12 cellular contexts compared by ENCODE assay signal in genomic region chr9:31137151-31137849, GRCh38.
A peak's percentile ranks its signal among the peaks of the same experiment; 100 is the strongest.
DNase-seq lines count a peak whose midpoint lies in the region; ATAC-seq and TF ChIP-seq lines count a peak whose summit lies in the region.
"Had no signal": no experiment of that assay in that cellular context is flagged by ENCODE, and none has a peak within 500 bp of the region (broad histone marks: within the 10 kb centered on the region; RNA-seq: fewer than 3 reads in every experiment).

No MANE protein-coding gene starts in this region.

- H3K14ac ChIP-seq in neuronal stem cell (ENCODE audit: low read length): no peak overlapping the region

- no peak overlapping the region for H2AK5ac ChIP-seq in neuronal stem cell (ENCODE audit: low read depth, low read length)

- no peak overlapping the region for H2BK12ac ChIP-seq in neuronal stem cell (ENCODE audit: low read length)

- POLR2A ChIA-PET in Panc1 (lab: Charles Lee): no interaction called here

- H3K4me1 ChIP-seq in Panc1 (ENCODE audit: control insufficient read depth, insufficient read depth, low read length) (no peaks in the 10 kb centered on the region), neuronal stem cell (ENCODE audit: control insufficient read depth in 2 of 2, insufficient read depth in 1 of 2, low read depth in 1 of 2, low read length in 2 of 2) (no peaks in the 10 kb centered on the region)
- H3K4me1 ChIP-seq: ascending aorta had no signal

- H3K4ac ChIP-seq in neuronal stem cell (ENCODE audit: low read length): no peak overlapping the region

- no peak overlapping the region for H3K9ac ChIP-seq in neuronal stem cell (ENCODE audit: low read depth, low read length, poor library complexity)

- no peaks in the 10 kb centered on the region for H3K79me1 ChIP-seq in neuronal stem cell (ENCODE audit: low read depth, low read length)

- H4K8ac ChIP-seq in neuronal stem cell (ENCODE audit: low read depth, low read length): no peak overlapping the region

- WGBS in neuronal stem cell (ENCODE audit: extremely low coverage in 2 of 2, insufficient read length in 2 of 2, insufficient replicate concordance in 1 of 2), 2 donors: no CpG with 5 or more reads among the region's 6 CpGs

- no peak overlapping the region for H3K4me2 ChIP-seq in neuronal stem cell (ENCODE audit: insufficient read depth, low read length, poor library complexity, severe bottlenecking)

- H4K91ac ChIP-seq in neuronal stem cell (ENCODE audit: low read depth, low read length, poor library complexity): no peak overlapping the region

- intact Hi-C loops in Panc1 (cut with micrococcal nuclease; ENCODE audit: unreplicated experiment): no loop called here

- H3K27me3 ChIP-seq in Panc1 (ENCODE audit: control insufficient read depth, insufficient read depth, low read length) (no peaks in the 10 kb centered on the region), neuronal stem cell (ENCODE audit: control insufficient read depth in 3 of 3, insufficient read depth in 3 of 3, low read depth in 1 of 3, low read length in 3 of 3) (no peaks in the 10 kb centered on the region), H7 (ENCODE audit: control insufficient read depth, insufficient read depth, low read length) (no peaks in the 10 kb centered on the region)
- H3K27me3 ChIP-seq: ascending aorta had no signal

- in situ Hi-C loops in Panc1 (cut with HindIII; ENCODE audit: low pct_unique_long_range_greater_than_20kb, low sequenced_read_pairs): no loop called here

- H3K23ac ChIP-seq in neuronal stem cell (ENCODE audit: low read depth, low read length, poor library complexity): no peak overlapping the region

- H3K36me3 ChIP-seq in Panc1 (ENCODE audit: control insufficient read depth, insufficient read depth, low read length) (no peaks in the 10 kb centered on the region), neuronal stem cell (replicated peaks in 1 of 2; ENCODE audit: control insufficient read depth in 2 of 2, insufficient read depth in 2 of 2, low read length in 2 of 2) (no peaks in the 10 kb centered on the region), H7 (replicated peaks; ENCODE audit: control insufficient read depth, insufficient read depth, low read length) (no peaks in the 10 kb centered on the region)
- H3K36me3 ChIP-seq: ascending aorta had no signal

- peak overlapping the region; percentile 11 for H2AFZ ChIP-seq in neuronal stem cell (ENCODE audit: low read length)

- ATAC-seq in GM21717 (IDR thresholded peaks at IDR 0.05; ENCODE audit: unreplicated experiment) (peak; percentile 44), Panc1 (peak; percentile 93), GM19452 (IDR thresholded peaks at IDR 0.05; ENCODE audit: unreplicated experiment) (no peak)

- BruUV-seq in Panc1 (replicated peaks; lab: Mats Ljungman, UMichigan): no TSS peak

- H3K18ac ChIP-seq in neuronal stem cell (ENCODE audit: low read length): no peak overlapping the region

- no peak overlapping the region for H2BK15ac ChIP-seq in neuronal stem cell (ENCODE audit: low read length)

- H2BK5ac ChIP-seq in neuronal stem cell (ENCODE audit: low read length): no peak overlapping the region

- CTCF ChIA-PET in Panc1 (lab: Charles Lee): no interaction called here

- DNase-seq in Panc1 (ENCODE audit: low read depth, low spot score) (no peak), dedifferentiated amniotic fluid mesenchymal stem cell (ENCODE audit: extremely low spot score) (peak; percentile 70), neuronal stem cell (ENCODE audit: low spot score) (no peak), C1 segment of cervical spinal cord (lab: John Stamatoyannopoulos, UW) (no peak), NCI-H1105 (lab: John Stamatoyannopoulos, UW) (no peak), H7 (no peak)
- DNase-seq: activated CD4-positive, alpha-beta memory T cell treated with anti-CD3 and anti-CD28 coated beads, Interleukin-2, amount 10 ng/mL, durations not matched to agents 7 days and 5 days; H9; SHP77 treated with DMSO at 0.1 percent for 48 hours had no signal

- H2BK120ac ChIP-seq in neuronal stem cell (ENCODE audit: low read depth, low read length): no peak overlapping the region

- H3K4me3 ChIP-seq in Panc1 (ENCODE audit: low read depth in 2 of 2, low read length in 2 of 2) (no peak overlapping the region), neuronal stem cell (ENCODE audit: low read length in 2 of 2) (no peak overlapping the region), H7 (ENCODE audit: insufficient read depth, low read depth, low read length) (no peak overlapping the region)
- H3K4me3 ChIP-seq: ascending aorta had no signal

- H3K27ac ChIP-seq in Panc1 (ENCODE audit: low read length) (no peak overlapping the region), neuronal stem cell (replicated peaks; ENCODE audit: low read length) (no peak overlapping the region)
- H3K27ac ChIP-seq: ascending aorta had no signal

- TF ChIP-seq CTCF in Panc1 (IDR thresholded peaks at IDR 0.05): no peak

- H3K9me3 ChIP-seq in Panc1 (ENCODE audit: control insufficient read depth, insufficient read depth, low read depth, low read length): no peaks in the 10 kb centered on the region; the same call in 1 of the 2 replicates
- H3K9me3 ChIP-seq in neuronal stem cell (replicated peaks in 1 of 2; ENCODE audit: control insufficient read depth in 2 of 2, insufficient read depth in 1 of 2, low read depth in 1 of 2, low read length in 2 of 2): no peaks in the 10 kb centered on the region
- H3K9me3 ChIP-seq: ascending aorta had no signal
